In the genomic region with DNA sequence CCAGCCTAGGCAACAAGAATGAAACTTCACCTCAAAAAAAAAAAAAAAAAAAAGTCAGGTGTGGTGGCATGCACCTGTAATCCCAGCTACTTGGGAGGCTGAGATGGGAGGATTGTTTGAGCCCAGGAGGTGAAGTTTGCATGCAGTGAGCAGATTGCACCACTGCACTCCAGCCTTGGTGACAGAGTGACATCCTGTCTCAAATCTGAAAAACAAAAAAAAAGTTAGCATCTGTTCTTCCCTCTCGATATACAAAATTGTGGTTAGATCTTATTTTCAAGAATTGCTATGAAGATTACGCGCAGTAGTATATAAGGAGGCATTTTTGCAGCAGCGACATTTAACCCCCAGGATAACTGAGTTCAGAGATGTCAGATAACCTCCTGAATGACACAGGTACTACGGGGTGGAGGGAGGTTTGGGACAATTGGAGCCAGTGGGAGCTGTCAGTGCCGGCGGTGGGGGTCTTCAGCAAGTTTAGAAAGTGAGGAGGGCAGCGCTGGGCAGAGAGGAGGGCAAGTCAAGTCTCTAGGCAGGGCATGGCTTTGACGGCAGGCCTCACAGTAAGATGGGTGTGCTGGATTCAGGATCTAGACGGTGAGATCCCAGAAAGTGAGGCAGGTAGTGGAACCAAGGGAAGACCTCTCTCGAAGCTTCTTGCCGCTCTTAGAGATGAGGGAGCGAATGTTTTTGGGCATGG, we compare ENCODE assay signal across 2 cellular contexts.
TF ChIP-seq lines count a peak whose summit lies in the region.

No MANE protein-coding gene starts in this region.

TF ChIP-seq in IMR-90, 13 proteins besides CTCF, POLR2A, EP300 and RAD21:
- TF ChIP-seq, protein P1, sequence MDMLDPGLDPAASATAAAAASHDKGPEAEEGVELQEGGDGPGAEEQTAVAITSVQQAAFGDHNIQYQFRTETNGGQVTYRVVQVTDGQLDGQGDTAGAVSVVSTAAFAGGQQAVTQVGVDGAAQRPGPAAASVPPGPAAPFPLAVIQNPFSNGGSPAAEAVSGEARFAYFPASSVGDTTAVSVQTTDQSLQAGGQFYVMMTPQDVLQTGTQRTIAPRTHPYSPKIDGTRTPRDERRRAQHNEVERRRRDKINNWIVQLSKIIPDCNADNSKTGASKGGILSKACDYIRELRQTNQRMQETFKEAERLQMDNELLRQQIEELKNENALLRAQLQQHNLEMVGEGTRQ (IDR thresholded peaks at IDR 0.05; ENCODE audit: low read depth, low read length), result no peak
- no peak for TF ChIP-seq CHD1 (IDR thresholded peaks at IDR 0.05; ENCODE audit: low read depth, low read length)
- no peak for TF ChIP-seq FOS (IDR thresholded peaks at IDR 0.05; ENCODE audit: low read depth, low read length)
- TF ChIP-seq RCOR1 (IDR thresholded peaks at IDR 0.05; ENCODE audit: insufficient replicate concordance, low read length), result no peak
- TF ChIP-seq NFE2L2 (IDR thresholded peaks at IDR 0.05; ENCODE audit: low read depth, low read length), result no peak
- TF ChIP-seq CEBPB (IDR thresholded peaks at IDR 0.05; ENCODE audit: low read depth, low read length), result no peak
- no peak for TF ChIP-seq MAZ (IDR thresholded peaks at IDR 0.05; ENCODE audit: borderline replicate concordance, low read depth, low read length)
- no peak for TF ChIP-seq SMC3 (IDR thresholded peaks at IDR 0.05; ENCODE audit: low read depth, low read length)
- no peak for TF ChIP-seq RFX5 (IDR thresholded peaks at IDR 0.05; ENCODE audit: low read depth, low read length)
- no peak for TF ChIP-seq MXI1 (IDR thresholded peaks at IDR 0.05; ENCODE audit: borderline replicate concordance, low read depth, low read length)
- TF ChIP-seq MAFK (IDR thresholded peaks at IDR 0.05; ENCODE audit: low read depth, low read length), result no peak
- TF ChIP-seq, protein P2, sequence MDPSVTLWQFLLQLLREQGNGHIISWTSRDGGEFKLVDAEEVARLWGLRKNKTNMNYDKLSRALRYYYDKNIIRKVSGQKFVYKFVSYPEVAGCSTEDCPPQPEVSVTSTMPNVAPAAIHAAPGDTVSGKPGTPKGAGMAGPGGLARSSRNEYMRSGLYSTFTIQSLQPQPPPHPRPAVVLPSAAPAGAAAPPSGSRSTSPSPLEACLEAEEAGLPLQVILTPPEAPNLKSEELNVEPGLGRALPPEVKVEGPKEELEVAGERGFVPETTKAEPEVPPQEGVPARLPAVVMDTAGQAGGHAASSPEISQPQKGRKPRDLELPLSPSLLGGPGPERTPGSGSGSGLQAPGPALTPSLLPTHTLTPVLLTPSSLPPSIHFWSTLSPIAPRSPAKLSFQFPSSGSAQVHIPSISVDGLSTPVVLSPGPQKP (IDR thresholded peaks at IDR 0.05; ENCODE audit: borderline replicate concordance, low read depth, low read length), result no peak
- TF ChIP-seq BHLHE40 (IDR thresholded peaks at IDR 0.05; ENCODE audit: low read depth, low read length), result no peak
TF ChIP-seq in IMR-90: peak in this region for 0.

TF ChIP-seq in H1, 55 proteins besides CTCF, POLR2A, EP300 and RAD21:
- TF ChIP-seq EZH2 (IDR thresholded peaks at IDR 0.05; ENCODE audit: low read depth, low read length, severe bottlenecking) (no peak), ZNF274 (IDR thresholded peaks at IDR 0.05; ENCODE audit: borderline replicate concordance, extremely low read depth, low read length) (no peak), PHF8 (conservative IDR thresholded peaks at IDR 0.05; ENCODE audit: low read depth, low read length) (no peak)
- TF ChIP-seq, protein P3, sequence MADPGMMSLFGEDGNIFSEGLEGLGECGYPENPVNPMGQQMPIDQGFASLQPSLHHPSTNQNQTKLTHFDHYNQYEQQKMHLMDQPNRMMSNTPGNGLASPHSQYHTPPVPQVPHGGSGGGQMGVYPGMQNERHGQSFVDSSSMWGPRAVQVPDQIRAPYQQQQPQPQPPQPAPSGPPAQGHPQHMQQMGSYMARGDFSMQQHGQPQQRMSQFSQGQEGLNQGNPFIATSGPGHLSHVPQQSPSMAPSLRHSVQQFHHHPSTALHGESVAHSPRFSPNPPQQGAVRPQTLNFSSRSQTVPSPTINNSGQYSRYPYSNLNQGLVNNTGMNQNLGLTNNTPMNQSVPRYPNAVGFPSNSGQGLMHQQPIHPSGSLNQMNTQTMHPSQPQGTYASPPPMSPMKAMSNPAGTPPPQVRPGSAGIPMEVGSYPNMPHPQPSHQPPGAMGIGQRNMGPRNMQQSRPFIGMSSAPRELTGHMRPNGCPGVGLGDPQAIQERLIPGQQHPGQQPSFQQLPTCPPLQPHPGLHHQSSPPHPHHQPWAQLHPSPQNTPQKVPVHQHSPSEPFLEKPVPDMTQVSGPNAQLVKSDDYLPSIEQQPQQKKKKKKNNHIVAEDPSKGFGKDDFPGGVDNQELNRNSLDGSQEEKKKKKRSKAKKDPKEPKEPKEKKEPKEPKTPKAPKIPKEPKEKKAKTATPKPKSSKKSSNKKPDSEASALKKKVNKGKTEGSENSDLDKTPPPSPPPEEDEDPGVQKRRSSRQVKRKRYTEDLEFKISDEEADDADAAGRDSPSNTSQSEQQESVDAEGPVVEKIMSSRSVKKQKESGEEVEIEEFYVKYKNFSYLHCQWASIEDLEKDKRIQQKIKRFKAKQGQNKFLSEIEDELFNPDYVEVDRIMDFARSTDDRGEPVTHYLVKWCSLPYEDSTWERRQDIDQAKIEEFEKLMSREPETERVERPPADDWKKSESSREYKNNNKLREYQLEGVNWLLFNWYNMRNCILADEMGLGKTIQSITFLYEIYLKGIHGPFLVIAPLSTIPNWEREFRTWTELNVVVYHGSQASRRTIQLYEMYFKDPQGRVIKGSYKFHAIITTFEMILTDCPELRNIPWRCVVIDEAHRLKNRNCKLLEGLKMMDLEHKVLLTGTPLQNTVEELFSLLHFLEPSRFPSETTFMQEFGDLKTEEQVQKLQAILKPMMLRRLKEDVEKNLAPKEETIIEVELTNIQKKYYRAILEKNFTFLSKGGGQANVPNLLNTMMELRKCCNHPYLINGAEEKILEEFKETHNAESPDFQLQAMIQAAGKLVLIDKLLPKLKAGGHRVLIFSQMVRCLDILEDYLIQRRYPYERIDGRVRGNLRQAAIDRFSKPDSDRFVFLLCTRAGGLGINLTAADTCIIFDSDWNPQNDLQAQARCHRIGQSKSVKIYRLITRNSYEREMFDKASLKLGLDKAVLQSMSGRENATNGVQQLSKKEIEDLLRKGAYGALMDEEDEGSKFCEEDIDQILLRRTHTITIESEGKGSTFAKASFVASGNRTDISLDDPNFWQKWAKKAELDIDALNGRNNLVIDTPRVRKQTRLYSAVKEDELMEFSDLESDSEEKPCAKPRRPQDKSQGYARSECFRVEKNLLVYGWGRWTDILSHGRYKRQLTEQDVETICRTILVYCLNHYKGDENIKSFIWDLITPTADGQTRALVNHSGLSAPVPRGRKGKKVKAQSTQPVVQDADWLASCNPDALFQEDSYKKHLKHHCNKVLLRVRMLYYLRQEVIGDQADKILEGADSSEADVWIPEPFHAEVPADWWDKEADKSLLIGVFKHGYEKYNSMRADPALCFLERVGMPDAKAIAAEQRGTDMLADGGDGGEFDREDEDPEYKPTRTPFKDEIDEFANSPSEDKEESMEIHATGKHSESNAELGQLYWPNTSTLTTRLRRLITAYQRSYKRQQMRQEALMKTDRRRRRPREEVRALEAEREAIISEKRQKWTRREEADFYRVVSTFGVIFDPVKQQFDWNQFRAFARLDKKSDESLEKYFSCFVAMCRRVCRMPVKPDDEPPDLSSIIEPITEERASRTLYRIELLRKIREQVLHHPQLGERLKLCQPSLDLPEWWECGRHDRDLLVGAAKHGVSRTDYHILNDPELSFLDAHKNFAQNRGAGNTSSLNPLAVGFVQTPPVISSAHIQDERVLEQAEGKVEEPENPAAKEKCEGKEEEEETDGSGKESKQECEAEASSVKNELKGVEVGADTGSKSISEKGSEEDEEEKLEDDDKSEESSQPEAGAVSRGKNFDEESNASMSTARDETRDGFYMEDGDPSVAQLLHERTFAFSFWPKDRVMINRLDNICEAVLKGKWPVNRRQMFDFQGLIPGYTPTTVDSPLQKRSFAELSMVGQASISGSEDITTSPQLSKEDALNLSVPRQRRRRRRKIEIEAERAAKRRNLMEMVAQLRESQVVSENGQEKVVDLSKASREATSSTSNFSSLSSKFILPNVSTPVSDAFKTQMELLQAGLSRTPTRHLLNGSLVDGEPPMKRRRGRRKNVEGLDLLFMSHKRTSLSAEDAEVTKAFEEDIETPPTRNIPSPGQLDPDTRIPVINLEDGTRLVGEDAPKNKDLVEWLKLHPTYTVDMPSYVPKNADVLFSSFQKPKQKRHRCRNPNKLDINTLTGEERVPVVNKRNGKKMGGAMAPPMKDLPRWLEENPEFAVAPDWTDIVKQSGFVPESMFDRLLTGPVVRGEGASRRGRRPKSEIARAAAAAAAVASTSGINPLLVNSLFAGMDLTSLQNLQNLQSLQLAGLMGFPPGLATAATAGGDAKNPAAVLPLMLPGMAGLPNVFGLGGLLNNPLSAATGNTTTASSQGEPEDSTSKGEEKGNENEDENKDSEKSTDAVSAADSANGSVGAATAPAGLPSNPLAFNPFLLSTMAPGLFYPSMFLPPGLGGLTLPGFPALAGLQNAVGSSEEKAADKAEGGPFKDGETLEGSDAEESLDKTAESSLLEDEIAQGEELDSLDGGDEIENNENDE (IDR thresholded peaks at IDR 0.05; ENCODE audit: insufficient replicate concordance, low read length), result no peak
